ENCODE assay signal across 20 cellular contexts in genomic region chr9:33307067-33307466, GRCh38. TPM values are rescaled to one million over a fixed set of nuclear protein-coding genes. Genes with fewer than 3 reads are reported as not detected.
DNase-seq lines count a peak whose midpoint lies in the region; ATAC-seq, FAIRE-seq and TF ChIP-seq lines count a peak whose summit lies in the region.
"Had no signal": no experiment of that assay in that cellular context is flagged by ENCODE, and none has a peak within 500 bp of the region (broad histone marks: within the 10 kb centered on the region; RNA-seq: fewer than 3 reads in every experiment).

No MANE protein-coding gene starts in this region.

- H3K9me3 ChIP-seq in HepG2 (ENCODE audit: low read length) (no peaks in the 10 kb centered on the region), right lobe of liver (no peaks in the 10 kb centered on the region)

- no peaks in the 10 kb centered on the region for H3K27me3 Mint-ChIP-seq in activated naive CD8-positive, alpha-beta T cell treated with anti-CD3 and anti-CD28 coated beads, Interleukin-2, amount 50 U/mL, for 24 hours

- no peaks in the 10 kb centered on the region for H4K20me1 ChIP-seq in HepG2 (ENCODE audit: insufficient read depth, low read length)

- H3K9me3 Mint-ChIP-seq in activated naive CD8-positive, alpha-beta T cell treated with anti-CD3 and anti-CD28 coated beads, Interleukin-2, amount 50 U/mL, for 24 hours = no peaks in the 10 kb centered on the region
- H3K9me3 Mint-ChIP-seq: HFFc6 had no signal

- no peak for FAIRE-seq in HepG2 (lab: Jason Lieb, UNC)

- TF ChIP-seq EP300 in HepG2 (IDR thresholded peaks at IDR 0.05; ENCODE audit: low read depth in 2 of 2, low read length in 2 of 2) (no peak), HepG2 (CRISPR knock-in tag; IDR thresholded peaks at IDR 0.05; ENCODE audit: borderline replicate concordance) (no peak)

- no peak overlapping the region for H2AFZ ChIP-seq in HepG2 (ENCODE audit: low read length)

- H3K4me1 Mint-ChIP-seq in activated naive CD8-positive, alpha-beta T cell treated with anti-CD3 and anti-CD28 coated beads, Interleukin-2, amount 50 U/mL, for 24 hours = peaks cover 26% of the 10 kb centered on the region

- no peaks in the 10 kb centered on the region for H3K27me3 ChIP-seq in HepG2 (ENCODE audit: control insufficient read depth in 1 of 2, insufficient read depth in 2 of 2, low read length in 2 of 2)
- no peaks in the 10 kb centered on the region for H3K27me3 ChIP-seq in right lobe of liver

- no peak overlapping the region for H3K27ac Mint-ChIP-seq in activated naive CD8-positive, alpha-beta T cell treated with anti-CD3 and anti-CD28 coated beads, Interleukin-2, amount 50 U/mL, for 24 hours
- H3K27ac Mint-ChIP-seq: HFFc6 had no signal

- peaks cover 58% of the 10 kb centered on the region for H3K36me3 Mint-ChIP-seq in activated naive CD8-positive, alpha-beta T cell treated with anti-CD3 and anti-CD28 coated beads, Interleukin-2, amount 50 U/mL, for 24 hours (ENCODE audit: low read depth)

- intact Hi-C loops in HepG2 (cut with micrococcal nuclease; ENCODE audit: unreplicated experiment) (no loop called here), right lobe of liver (cut with DNase I) (no loop called here)

- no peak overlapping the region for H3K4me2 ChIP-seq in HepG2 (ENCODE audit: low read depth, low read length)
- H3K4me2 ChIP-seq: KMS-11 had no signal

- BruUV-seq in HepG2 (replicated peaks; lab: Mats Ljungman, UMichigan) = TSS peak; percentile 13

- ATAC-seq in HepG2 = no peak
- ATAC-seq in right lobe of liver = no peak
- no peak for ATAC-seq in activated naive CD8-positive, alpha-beta T cell treated with anti-CD3 and anti-CD28 coated beads, Interleukin-2, amount 50 U/mL, for 24 hours
- ATAC-seq in GM21619 (IDR thresholded peaks at IDR 0.05; ENCODE audit: unreplicated experiment) = no peak
- ATAC-seq: PC-3 had no signal

- TF ChIP-seq POLR2A in HepG2 (IDR thresholded peaks at IDR 0.05; ENCODE audit: insufficient read depth in 1 of 2, low read depth in 2 of 2, low read length in 2 of 2) (no peak), right lobe of liver (IDR thresholded peaks at IDR 0.05) (no peak)

- DNase-seq in HepG2 (ENCODE audit: low spot score) (no peak), right lobe of liver (no peak), islet precursor cell (peak; percentile 63), putamen (ENCODE audit: low spot score) (no peak), NCI-H446 treated with DMSO at 0.1 percent for 48 hours (lab: John Stamatoyannopoulos, UW) (no peak)
- DNase-seq in activated naive CD8-positive, alpha-beta T cell treated with anti-CD3 and anti-CD28 coated beads, Interleukin-2, amount 50 U/mL, for 24 hours = no peak
- DNase-seq: ACHN, DMS79 treated with DMSO at 0.1 percent for 48 hours, HFFc6, MV-4-11, NCI-H1417, NCI-H187, NCI-H226, NCI-H526, PC-3, RPMI8226, SHP77 treated with DMSO at 0.1 percent for 48 hours had no signal

- H3K4me3 Mint-ChIP-seq in activated naive CD8-positive, alpha-beta T cell treated with anti-CD3 and anti-CD28 coated beads, Interleukin-2, amount 50 U/mL, for 24 hours = peak overlapping the region; percentile 35
- H3K4me3 Mint-ChIP-seq: HFFc6 had no signal

- no peak overlapping the region for H3K4me3 ChIP-seq in HepG2 (replicated peaks in 1 of 3; ENCODE audit: insufficient read depth in 1 of 3, low read depth in 2 of 3, low read length in 3 of 3)
- H3K4me3 ChIP-seq in right lobe of liver = no peak overlapping the region

- H3K4me1 ChIP-seq in HepG2 (ENCODE audit: insufficient read depth, low read length) (no peaks in the 10 kb centered on the region), right lobe of liver (no peaks in the 10 kb centered on the region)

- no peak for TF ChIP-seq RAD21 in HepG2 (CRISPR knock-in tag; IDR thresholded peaks at IDR 0.05)

- H3K27ac ChIP-seq in HepG2 (ENCODE audit: extremely low read length, insufficient read depth, low read length) (no peak overlapping the region), right lobe of liver (no peak overlapping the region)
- H3K27ac ChIP-seq: C4-2B, KMS-11 had no signal

- CTCF ChIA-PET in HepG2 (lab: Yijun Ruan, JAX; ENCODE audit: low intra/inter-chr PET ratio, low total read pairs) = interaction anchor here (1.4 kb wide), 1 partner anchor 20 kb away, joined by 3 read pairs; no protein-coding TSS in a partner anchor

- 67% methylated on average over 1 of the region's 1 CpG for WGBS in HepG2 (ENCODE audit: low lambda C conversion rate)
- whole genome bisulfite sequencing in right lobe of liver (ENCODE audit: insufficient coverage, low coverage, low lambda C conversion rate, missing lambda C conversion rate) = no CpG with 5 or more reads among the region's 1 CpG

- H3K79me2 ChIP-seq in HepG2 (ENCODE audit: insufficient read depth, low read length) = no peaks in the 10 kb centered on the region

- H3K9ac ChIP-seq in HepG2 (ENCODE audit: insufficient read depth, low read depth, low read length) = no peak overlapping the region
- H3K9ac ChIP-seq: KMS-11 had no signal

- POLR2A ChIA-PET in HepG2 (lab: Yijun Ruan, JAX) = no interaction called here

- TF ChIP-seq CTCF in HepG2 (CRISPR knock-in tag; IDR thresholded peaks at IDR 0.05) (no peak), right lobe of liver (IDR thresholded peaks at IDR 0.05) (no peak)

- H3K36me3 ChIP-seq in HepG2 (replicated peaks in 1 of 2; ENCODE audit: control insufficient read depth in 1 of 2, insufficient read depth in 2 of 2, low read length in 2 of 2) (peaks cover 38 to 89% of the 10 kb centered on the region in 2 experiments), right lobe of liver (peaks cover 23 to 98% (median 70%) of the 10 kb centered on the region in 4 donors)

- in situ Hi-C loops in HepG2 (cut with HindIII; ENCODE audit: extremely low pct_ligation_motif_present, low pct_unique_long_range_greater_than_20kb) = loop anchor here (10.0 kb wide), 1 partner anchor 58 kb away; no protein-coding TSS in a partner anchor

RNA-seq across cellular contexts. Expression of gene NFX1, which starts 16.8 kb away (rescaled TPM):
- 27.5 and 29.6 TPM in 2 replicates for total RNA-seq in HepG2 (2016; rRNA removed; fragmentation: Illumina TruSeq; extraction: Trizol)
- 10.0 and 10.5 TPM in 2 replicates for total RNA-seq in HepG2 (2016; cell fraction: cytosol; rRNA removed; fragmentation: Illumina TruSeq; extraction: Trizol; ENCODE audit: low read depth)
- total RNA-seq in HepG2 (2016; cell fraction: insoluble cytoplasmic fraction; rRNA removed; fragmentation: Illumina TruSeq; extraction: Trizol) = 25.5 and 27.2 TPM in 2 replicates
- total RNA-seq in HepG2 (2016; cell fraction: membrane; rRNA removed; fragmentation: Illumina TruSeq; extraction: Trizol) = 15.3 and 17.9 TPM in 2 replicates
- 28.0 and 32.9 TPM in 2 replicates for total RNA-seq in HepG2 (2016; cell fraction: nucleus; rRNA removed; fragmentation: Illumina TruSeq; extraction: Trizol)
- polyA plus RNA-seq in HepG2 (2011; rRNA removed) = 23.5 and 23.9 TPM in 2 replicates
- 17.8 and 22.5 TPM in 2 replicates for polyA plus RNA-seq in HepG2 (2011; cell fraction: cytosol; rRNA removed)
- 30.9 and 38.3 TPM in 2 replicates for polyA plus RNA-seq in HepG2 (2011; cell fraction: nucleus; rRNA removed)
- 22.1 and 22.8 TPM in 2 replicates for polyA plus RNA-seq in HepG2 (2012)
- 1.9 and 2.3 TPM in 2 replicates for polyA plus RNA-seq in HepG2 (2016; cell fraction: cytosol; fragmentation: Illumina TruSeq; extraction: Trizol; ENCODE audit: low read depth)
- polyA plus RNA-seq in HepG2 (2016; cell fraction: insoluble cytoplasmic fraction; fragmentation: Illumina TruSeq; extraction: Trizol; ENCODE audit: low read depth) = 23.0 and 24.3 TPM in 2 replicates
- 4.3 and 5.1 TPM in 2 replicates for polyA plus RNA-seq in HepG2 (2016; cell fraction: membrane; fragmentation: Illumina TruSeq; extraction: Trizol; ENCODE audit: low read depth)
- 41.8 and 48.6 TPM in 2 replicates for polyA plus RNA-seq in HepG2 (2016; cell fraction: nucleus; fragmentation: Illumina TruSeq; extraction: Trizol; ENCODE audit: insufficient read depth, low read depth)
- 62.5 and 108 TPM in 2 replicates for polyA minus RNA-seq in HepG2 (2011; rRNA and poly(A)+ RNA removed; ENCODE audit: low replicate concordance)
- 20.5 and 21.0 TPM in 2 replicates for polyA minus RNA-seq in HepG2 (2011; cell fraction: cytosol; rRNA and poly(A)+ RNA removed)
- 43.5 and 59.6 TPM in 2 replicates for polyA minus RNA-seq in HepG2 (2011; cell fraction: nucleus; rRNA and poly(A)+ RNA removed)
- total RNA-seq in right lobe of liver = 10 to 100 TPM; 22.6 to 29.2 (median 24.8) TPM

RNA-seq across cellular contexts. Expression of gene CHMP5, which starts 42.2 kb away (rescaled TPM):
- total RNA-seq in HepG2 (2016; rRNA removed; fragmentation: Illumina TruSeq; extraction: Trizol) (57.3 and 91.4 TPM in 2 replicates), right lobe of liver (10 to 100 TPM; 19.7 to 30.3 (median 26.0) TPM)
- 15.4 and 16.1 TPM in 2 replicates for total RNA-seq in HepG2 (2016; cell fraction: cytosol; rRNA removed; fragmentation: Illumina TruSeq; extraction: Trizol; ENCODE audit: low read depth)
- 59.1 and 93.1 TPM in 2 replicates for total RNA-seq in HepG2 (2016; cell fraction: insoluble cytoplasmic fraction; rRNA removed; fragmentation: Illumina TruSeq; extraction: Trizol)
- total RNA-seq in HepG2 (2016; cell fraction: membrane; rRNA removed; fragmentation: Illumina TruSeq; extraction: Trizol) = 15.5 and 22.5 TPM in 2 replicates
- 19.9 and 22.9 TPM in 2 replicates for total RNA-seq in HepG2 (2016; cell fraction: nucleus; rRNA removed; fragmentation: Illumina TruSeq; extraction: Trizol)
- 36.1 and 46.0 TPM in 2 replicates for polyA plus RNA-seq in HepG2 (2011; rRNA removed)
- polyA plus RNA-seq in HepG2 (2011; cell fraction: cytosol; rRNA removed) = 25.0 and 39.0 TPM in 2 replicates
- 9.7 and 13.5 TPM in 2 replicates for polyA plus RNA-seq in HepG2 (2011; cell fraction: nucleus; rRNA removed)
- 60.6 and 62.8 TPM in 2 replicates for polyA plus RNA-seq in HepG2 (2012)
- polyA plus RNA-seq in HepG2 (2016; cell fraction: cytosol; fragmentation: Illumina TruSeq; extraction: Trizol; ENCODE audit: low read depth) = 9.9 and 11.6 TPM in 2 replicates
- 88.3 and 97.0 TPM in 2 replicates for polyA plus RNA-seq in HepG2 (2016; cell fraction: insoluble cytoplasmic fraction; fragmentation: Illumina TruSeq; extraction: Trizol; ENCODE audit: low read depth)
- polyA plus RNA-seq in HepG2 (2016; cell fraction: membrane; fragmentation: Illumina TruSeq; extraction: Trizol; ENCODE audit: low read depth) = 13.7 and 14.0 TPM in 2 replicates
- 41.6 and 43.1 TPM in 2 replicates for polyA plus RNA-seq in HepG2 (2016; cell fraction: nucleus; fragmentation: Illumina TruSeq; extraction: Trizol; ENCODE audit: insufficient read depth, low read depth)
- 7.0 and 11.9 TPM in 2 replicates for polyA minus RNA-seq in HepG2 (2011; rRNA and poly(A)+ RNA removed; ENCODE audit: low replicate concordance)
- polyA minus RNA-seq in HepG2 (2011; cell fraction: cytosol; rRNA and poly(A)+ RNA removed) = 18.4 and 18.5 TPM in 2 replicates
- 13.6 and 14.7 TPM in 2 replicates for polyA minus RNA-seq in HepG2 (2011; cell fraction: nucleus; rRNA and poly(A)+ RNA removed)

RNA-seq across cellular contexts. Expression of gene BAG1, which starts 42.6 kb away (rescaled TPM):
- 52.8 and 59.5 TPM in 2 replicates for total RNA-seq in HepG2 (2016; rRNA removed; fragmentation: Illumina TruSeq; extraction: Trizol)
- 111 and 114 TPM in 2 replicates for total RNA-seq in HepG2 (2016; cell fraction: cytosol; rRNA removed; fragmentation: Illumina TruSeq; extraction: Trizol; ENCODE audit: low read depth)
- 50.3 and 56.5 TPM in 2 replicates for total RNA-seq in HepG2 (2016; cell fraction: insoluble cytoplasmic fraction; rRNA removed; fragmentation: Illumina TruSeq; extraction: Trizol)
- total RNA-seq in HepG2 (2016; cell fraction: membrane; rRNA removed; fragmentation: Illumina TruSeq; extraction: Trizol) = 127 and 134 TPM in 2 replicates
- total RNA-seq in HepG2 (2016; cell fraction: nucleus; rRNA removed; fragmentation: Illumina TruSeq; extraction: Trizol) = 33.0 and 33.1 TPM in 2 replicates
- 18.7 and 23.1 TPM in 2 replicates for polyA plus RNA-seq in HepG2 (2011; rRNA removed)
- polyA plus RNA-seq in HepG2 (2011; cell fraction: cytosol; rRNA removed) = 23.7 and 26.0 TPM in 2 replicates
- 13.1 and 14.7 TPM in 2 replicates for polyA plus RNA-seq in HepG2 (2011; cell fraction: nucleus; rRNA removed)
- polyA plus RNA-seq in HepG2 (2012) = 30.4 and 36.9 TPM in 2 replicates
- 196 and 200 TPM in 2 replicates for polyA plus RNA-seq in HepG2 (2016; cell fraction: cytosol; fragmentation: Illumina TruSeq; extraction: Trizol; ENCODE audit: low read depth)
- polyA plus RNA-seq in HepG2 (2016; cell fraction: insoluble cytoplasmic fraction; fragmentation: Illumina TruSeq; extraction: Trizol; ENCODE audit: low read depth) = 70.3 and 80.5 TPM in 2 replicates
- polyA plus RNA-seq in HepG2 (2016; cell fraction: membrane; fragmentation: Illumina TruSeq; extraction: Trizol; ENCODE audit: low read depth) = 164 and 169 TPM in 2 replicates
- 55.3 and 55.6 TPM in 2 replicates for polyA plus RNA-seq in HepG2 (2016; cell fraction: nucleus; fragmentation: Illumina TruSeq; extraction: Trizol; ENCODE audit: insufficient read depth, low read depth)
- 10.8 and 102 TPM in 2 replicates for polyA minus RNA-seq in HepG2 (2011; rRNA and poly(A)+ RNA removed; ENCODE audit: low replicate concordance)
- 7.8 and 10.2 TPM in 2 replicates for polyA minus RNA-seq in HepG2 (2011; cell fraction: cytosol; rRNA and poly(A)+ RNA removed)
- polyA minus RNA-seq in HepG2 (2011; cell fraction: nucleus; rRNA and poly(A)+ RNA removed) = 36.7 and 43.0 TPM in 2 replicates
- total RNA-seq in right lobe of liver = 10 to 100 TPM; 28.8 to 42.6 (median 38.1) TPM
